In genomic region chr18:78293940-78294401, GRCh38 we compare ENCODE assay signal across 15 cellular contexts.
DNase-seq lines count a peak whose midpoint lies in the region; ATAC-seq and TF ChIP-seq lines count a peak whose summit lies in the region.
"Had no signal": no experiment of that assay in that cellular context is flagged by ENCODE, and none has a peak within 500 bp of the region (broad histone marks: within the 10 kb centered on the region; RNA-seq: fewer than 3 reads in every experiment).

No MANE protein-coding gene starts in this region.

- peak overlapping the region; percentile 29 for H3K4me3 ChIP-seq in HUES64 (ENCODE audit: low read length)
- H3K4me3 ChIP-seq in dorsolateral prefrontal cortex: peak overlapping the region in 35 of 59 donors; percentile 5 to 62 (median 28)
- peak overlapping the region in 3 of 5 donors; percentile 25 to 50 (median 32) for H3K4me3 ChIP-seq in subcutaneous abdominal adipose tissue (ENCODE audit: low read depth in 1 of 5, low read length in 5 of 5)
- H3K4me3 ChIP-seq: BLaER1, GM23248 had no signal

- no peak for TF ChIP-seq CTCF in dorsolateral prefrontal cortex (IDR thresholded peaks at IDR 0.05 in 54 of 56, conservative IDR thresholded peaks at IDR 0.05 in 2 of 56; ENCODE audit: low read depth in 1 of 56, partially characterized antibody in 56 of 56)

- intact Hi-C loops in dorsolateral prefrontal cortex (cut with DNase I): no loop called here
- intact Hi-C loops in activated T-helper 1 cell treated with anti-CD3 and anti-CD28 coated beads, Interleukin-12 subunit alpha, Interleukin-12 subunit beta, Interleukin-2, Interleukin-4 antibody, amounts not matched to agents 30 ng/mL and 10 ng/mL and 1 ng/mL, durations not matched to agents 14 hours and 24 hours and 36 hours (cut with micrococcal nuclease): no loop called here

- no peak overlapping the region for H3K27ac ChIP-seq in HUES64 (ENCODE audit: low read depth, low read length)
- H3K27ac ChIP-seq in dorsolateral prefrontal cortex: no peak overlapping the region
- H3K27ac ChIP-seq in subcutaneous abdominal adipose tissue (ENCODE audit: low read depth, low read length): no peak overlapping the region
- H3K27ac ChIP-seq: BLaER1, GM23248 had no signal

- H3K27ac Mint-ChIP-seq in T-helper 17 cell: no peak overlapping the region
- no peak overlapping the region for H3K27ac Mint-ChIP-seq in activated T-helper 1 cell treated with anti-CD3 and anti-CD28 coated beads, Interleukin-12 subunit alpha, Interleukin-12 subunit beta, Interleukin-2, Interleukin-4 antibody, amounts not matched to agents 30 ng/mL and 10 ng/mL and 1 ng/mL, durations not matched to agents 14 hours and 24 hours and 36 hours
- H3K27ac Mint-ChIP-seq: activated B cell treated with CpG ODN at 0.5 μM for 24 hours; activated naive CD8-positive, alpha-beta T cell had no signal

- H3K36me3 Mint-ChIP-seq in T-helper 17 cell (ENCODE audit: low read depth): no peaks in the 10 kb centered on the region
- H3K36me3 Mint-ChIP-seq in activated T-helper 1 cell treated with anti-CD3 and anti-CD28 coated beads, Interleukin-12 subunit alpha, Interleukin-12 subunit beta, Interleukin-2, Interleukin-4 antibody, amounts not matched to agents 30 ng/mL and 10 ng/mL and 1 ng/mL, durations not matched to agents 14 hours and 24 hours and 36 hours (ENCODE audit: low read depth): no peaks in the 10 kb centered on the region
- H3K36me3 Mint-ChIP-seq: activated naive CD8-positive, alpha-beta T cell had no signal

- DNase-seq in dorsolateral prefrontal cortex (no peak), kidney glomerular epithelial cell (lab: John Stamatoyannopoulos, UW) (peak; percentile 73), T-helper 17 cell (no peak), RKO (ENCODE audit: low spot score) (no peak)
- no peak for DNase-seq in activated T-helper 1 cell treated with anti-CD3 and anti-CD28 coated beads, Interleukin-12 subunit alpha, Interleukin-12 subunit beta, Interleukin-2, Interleukin-4 antibody, amounts not matched to agents 30 ng/mL and 10 ng/mL and 1 ng/mL, durations not matched to agents 14 hours and 24 hours and 36 hours (ENCODE audit: low spot score)
- DNase-seq: activated B cell treated with CpG ODN at 0.5 μM for 24 hours; caudate nucleus; GM23248; head of caudate nucleus; NCI-H2171 treated with DMSO at 0.1 percent for 48 hours; stimulated activated CD4-positive, alpha-beta T cell treated with anti-CD3 and anti-CD28 coated beads, Interleukin-1b, Interleukin-23, amount 100 ng/mL, for 48 hours had no signal

- H3K9me3 Mint-ChIP-seq in activated T-helper 1 cell treated with anti-CD3 and anti-CD28 coated beads, Interleukin-12 subunit alpha, Interleukin-12 subunit beta, Interleukin-2, Interleukin-4 antibody, amounts not matched to agents 30 ng/mL and 10 ng/mL and 1 ng/mL, durations not matched to agents 14 hours and 24 hours and 36 hours: peaks cover 5% of the 10 kb centered on the region

- H3K4me3 Mint-ChIP-seq in T-helper 17 cell: no peak overlapping the region
- no peak overlapping the region for H3K4me3 Mint-ChIP-seq in activated T-helper 1 cell treated with anti-CD3 and anti-CD28 coated beads, Interleukin-12 subunit alpha, Interleukin-12 subunit beta, Interleukin-2, Interleukin-4 antibody, amounts not matched to agents 30 ng/mL and 10 ng/mL and 1 ng/mL, durations not matched to agents 14 hours and 24 hours and 36 hours
- H3K4me3 Mint-ChIP-seq: activated B cell treated with CpG ODN at 0.5 μM for 24 hours; activated naive CD8-positive, alpha-beta T cell had no signal

- no peaks in the 10 kb centered on the region for H3K9me3 ChIP-seq in HUES64 (ENCODE audit: insufficient read depth, low read depth, low read length)
- peaks cover 0 to 3% (median 0%) of the 10 kb centered on the region in 5 donors for H3K9me3 ChIP-seq in subcutaneous abdominal adipose tissue (ENCODE audit: control insufficient read depth in 5 of 5, low read length in 5 of 5)
- no peaks in the 10 kb centered on the region for H3K9me3 ChIP-seq in T-helper 17 cell (ENCODE audit: control insufficient read depth, low read length, poor library complexity, severe bottlenecking)
- H3K9me3 ChIP-seq: BLaER1 had no signal

- H3K4me1 ChIP-seq in HUES64 (ENCODE audit: insufficient read depth, low read length) (peaks cover 19% of the 10 kb centered on the region), subcutaneous abdominal adipose tissue (ENCODE audit: control insufficient read depth in 5 of 5, insufficient read depth in 5 of 5, low read length in 5 of 5) (peaks cover 0 to 3% (median 0%) of the 10 kb centered on the region in 5 donors)
- H3K4me1 ChIP-seq: BLaER1 had no signal

- WGBS in HUES64: 65% methylated on average over 12 of the region's 12 CpGs

- no peak for ATAC-seq in T-helper 17 cell

- H3K36me3 ChIP-seq in HUES64 (ENCODE audit: insufficient read depth, low read length): no peaks in the 10 kb centered on the region
- H3K36me3 ChIP-seq in subcutaneous abdominal adipose tissue (ENCODE audit: control insufficient read depth in 5 of 5, insufficient read depth in 5 of 5, low read length in 5 of 5): no peaks in the 10 kb centered on the region
- H3K36me3 ChIP-seq: BLaER1 had no signal

- H3K9ac ChIP-seq in HUES64 (ENCODE audit: low read depth, low read length) (no peak overlapping the region), subcutaneous abdominal adipose tissue (ENCODE audit: low read length in 5 of 5) (no peak overlapping the region)
- H3K9ac ChIP-seq: BLaER1, GM23248 had no signal

- no peaks in the 10 kb centered on the region for H3K27me3 Mint-ChIP-seq in T-helper 17 cell
- H3K27me3 Mint-ChIP-seq in activated T-helper 1 cell treated with anti-CD3 and anti-CD28 coated beads, Interleukin-12 subunit alpha, Interleukin-12 subunit beta, Interleukin-2, Interleukin-4 antibody, amounts not matched to agents 30 ng/mL and 10 ng/mL and 1 ng/mL, durations not matched to agents 14 hours and 24 hours and 36 hours (ENCODE audit: insufficient read depth): no peaks in the 10 kb centered on the region
- H3K27me3 Mint-ChIP-seq: activated B cell treated with CpG ODN at 0.5 μM for 24 hours had no signal

- H3K27me3 ChIP-seq in HUES64 (ENCODE audit: insufficient read depth, low read length) (no peaks in the 10 kb centered on the region), dorsolateral prefrontal cortex (peaks cover 0 to 60% (median 24%) of the 10 kb centered on the region in 45 donors), subcutaneous abdominal adipose tissue (ENCODE audit: control insufficient read depth in 5 of 5, insufficient read depth in 4 of 5, low read length in 5 of 5) (peaks cover 0 to 7% (median 2%) of the 10 kb centered on the region in 5 donors)

- H3K4me1 Mint-ChIP-seq in T-helper 17 cell: no peaks in the 10 kb centered on the region
- no peaks in the 10 kb centered on the region for H3K4me1 Mint-ChIP-seq in activated T-helper 1 cell treated with anti-CD3 and anti-CD28 coated beads, Interleukin-12 subunit alpha, Interleukin-12 subunit beta, Interleukin-2, Interleukin-4 antibody, amounts not matched to agents 30 ng/mL and 10 ng/mL and 1 ng/mL, durations not matched to agents 14 hours and 24 hours and 36 hours (ENCODE audit: low read depth)
- H3K4me1 Mint-ChIP-seq: activated B cell treated with CpG ODN at 0.5 μM for 24 hours had no signal
